In genomic region chr6:90119618-90120017, GRCh38 we compare ENCODE assay signal across 1 cellular context.
TF ChIP-seq lines count a peak whose summit lies in the region.

No MANE protein-coding gene starts in this region.

TF ChIP-seq in IMR-90, 13 proteins besides CTCF, POLR2A, EP300 and RAD21:
- TF ChIP-seq MAFK (IDR thresholded peaks at IDR 0.05; ENCODE audit: low read depth, low read length) = peak; percentile 91
- TF ChIP-seq MXI1 (IDR thresholded peaks at IDR 0.05; ENCODE audit: borderline replicate concordance, low read depth, low read length) = no peak
- TF ChIP-seq NFE2L2 (IDR thresholded peaks at IDR 0.05; ENCODE audit: low read depth, low read length) = no peak
- TF ChIP-seq FOS (IDR thresholded peaks at IDR 0.05; ENCODE audit: low read depth, low read length) = no peak
- TF ChIP-seq USF2 (IDR thresholded peaks at IDR 0.05; ENCODE audit: low read depth, low read length) = no peak
- no peak for TF ChIP-seq BHLHE40 (IDR thresholded peaks at IDR 0.05; ENCODE audit: low read depth, low read length)
- no peak for TF ChIP-seq SMC3 (IDR thresholded peaks at IDR 0.05; ENCODE audit: low read depth, low read length)
